ENCODE assay signal across 26 cellular contexts in the genomic region with DNA sequence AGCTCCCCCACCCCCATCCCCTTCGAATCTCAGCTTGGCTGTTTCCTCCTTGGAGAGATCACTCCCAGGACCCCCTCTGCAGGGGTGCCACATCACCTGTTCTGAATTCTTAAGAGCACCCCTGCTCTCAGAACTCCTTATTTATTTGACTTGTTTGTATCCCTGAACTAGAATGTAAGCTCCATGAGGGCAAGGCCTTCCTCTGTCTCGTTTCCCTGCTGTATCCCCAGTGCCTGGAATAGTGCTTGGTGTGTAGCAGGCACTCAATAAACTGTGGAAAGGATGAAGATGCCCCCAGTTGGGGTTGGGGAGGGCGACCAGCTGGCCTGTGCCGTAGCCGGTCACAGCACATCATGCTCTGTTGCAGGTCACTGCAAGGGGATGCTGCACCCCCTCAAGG. TPM values are rescaled to one million over a fixed set of nuclear protein-coding genes. Genes with fewer than 3 reads are reported as not detected.
"Had no signal": no experiment of that assay in that cellular context is flagged by ENCODE, and none has a peak within 500 bp of the region (broad histone marks: within the 10 kb centered on the region; RNA-seq: fewer than 3 reads in every experiment).

No MANE protein-coding gene starts in this region.

- H3K27ac ChIP-seq: epithelial cell of prostate, left ventricle myocardium inferior, uterus, VCaP had no signal

- ATAC-seq: mucosa of descending colon, right cardiac atrium had no signal

- H3K27me3 ChIP-seq: uterus had no signal

- H3K9me3 ChIP-seq: esophagus squamous epithelium, left ventricle myocardium inferior, mucosa of descending colon, uterus had no signal

- DNase-seq: activated CD4-positive, alpha-beta T cell treated with anti-CD3 and anti-CD28 coated beads for 4 hours; activated CD4-positive, alpha-beta T cell treated with anti-CD3 and anti-CD28 coated beads, Interleukin-2, amount 50 U/mL, for 4 hours; activated CD8-positive, alpha-beta memory T cell treated with anti-CD3 and anti-CD28 coated beads, Interleukin-2, amount 50 U/mL, for 48 hours; activated gamma-delta T cell; activated T-cell treated with anti-CD3 and anti-CD28 coated beads, Interleukin-2, amount 50 U/mL, for 24 hours; anterior cingulate cortex; dermis blood vessel endothelial cell; effector CD4-positive, alpha-beta T cell; esophagus squamous epithelium; kidney glomerular epithelial cell; left ventricle myocardium inferior; mucosa of descending colon; stimulated activated CD4-positive, alpha-beta T cell treated with anti-CD3 and anti-CD28 coated beads, Interleukin-15, amount 100 ng/mL, for 24 hours; stimulated activated CD4-positive, alpha-beta T cell treated with anti-CD3 and anti-CD28 coated beads, Interleukin-2, amount 100 ng/mL, for 48 hours; substantia nigra; T-helper 9 cell; uterus had no signal

- H3K4me3 ChIP-seq: esophagus squamous epithelium, left ventricle myocardium inferior, lung, mucosa of descending colon, uterus had no signal

- FAIRE-seq: bronchial epithelial cell, colon, frontal cortex, TTC549 had no signal

- H3K36me3 ChIP-seq: uterus had no signal

RNA-seq across cellular contexts. Expression of a gene that starts 13.7 kb away (rescaled TPM):
- total RNA-seq: bronchial epithelial cell, esophagus squamous epithelium, left ventricle myocardium inferior, mesenteric fat pad had no signal
